Comparison of ENCODE assay signal across 17 cellular contexts in the genomic region with DNA sequence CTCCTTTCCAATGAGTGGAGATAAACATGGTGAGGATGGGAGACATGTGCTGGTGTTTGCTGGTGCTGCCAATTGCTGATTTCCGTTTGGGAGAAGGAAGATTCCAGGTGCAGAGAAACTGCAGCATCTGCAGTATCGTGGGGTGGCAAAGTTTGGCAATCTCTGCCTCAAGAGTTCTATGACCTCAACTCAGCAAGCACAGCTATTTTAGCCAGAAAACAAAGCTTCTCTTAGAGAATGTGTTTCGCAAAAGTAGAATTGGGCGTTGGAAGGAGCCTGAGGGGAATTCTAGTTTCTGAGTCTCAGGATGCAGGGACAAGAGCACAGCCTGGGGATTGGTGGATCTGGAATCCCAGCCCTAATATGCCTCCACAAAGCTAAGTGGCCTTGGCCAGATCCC. TPM values are rescaled to one million over a fixed set of nuclear protein-coding genes. Genes with fewer than 3 reads are reported as not detected.
"Had no signal": no experiment of that assay in that cellular context is flagged by ENCODE, and none has a peak within 500 bp of the region (broad histone marks: within the 10 kb centered on the region; RNA-seq: fewer than 3 reads in every experiment).

No MANE protein-coding gene starts in this region.

- DNase-seq: activated CD4-positive, alpha-beta T cell treated with anti-CD3 and anti-CD28 coated beads, Interleukin-2, amount 50 U/mL, for 4 hours; activated CD4-positive, CD25-positive, alpha-beta regulatory T cell treated with anti-CD3 and anti-CD28 coated beads, Interleukin-2, amount 50 U/mL, for 72 hours; activated naive CD4-positive, alpha-beta T cell treated with anti-CD3 and anti-CD28 coated beads for 36 hours; activated naive CD8-positive, alpha-beta T cell treated with anti-CD3 and anti-CD28 coated beads, Interleukin-2, amount 50 U/mL, for 24 hours; activated T-cell treated with anti-CD3 and anti-CD28 coated beads for 4 hours; glutamatergic neuron; kidney glomerular epithelial cell; occipital lobe; stimulated activated naive CD8-positive, alpha-beta T cell treated with anti-CD3 and anti-CD28 coated beads, Interleukin-15, Interleukin-2, amounts not matched to agents 100 U/mL and 50 U/mL, for 24 hours; T-cell; T-helper 9 cell; transverse colon had no signal

- H3K27me3 ChIP-seq: cardiac muscle cell, right atrium auricular region, transverse colon had no signal

- H3K27ac ChIP-seq: cardiac muscle cell, right atrium auricular region, transverse colon had no signal

- ATAC-seq: activated naive CD8-positive, alpha-beta T cell treated with anti-CD3 and anti-CD28 coated beads, Interleukin-2, amount 50 U/mL, for 24 hours; activated T-helper 17 cell treated with anti-CD3 and anti-CD28 coated beads, Interleukin-2, amount 50 U/mL, for 72 hours; stimulated activated naive CD8-positive, alpha-beta T cell treated with anti-CD3 and anti-CD28 coated beads, Interleukin-15, Interleukin-2, amounts not matched to agents 100 U/mL and 50 U/mL, for 24 hours; T-cell had no signal

- H3K36me3 ChIP-seq: cardiac muscle cell, right atrium auricular region, transverse colon had no signal

- H3K4me2 ChIP-seq: smooth muscle cell had no signal

- H3K9me3 ChIP-seq: right atrium auricular region, transverse colon had no signal

- H3K4me3 ChIP-seq: cardiac muscle cell, right atrium auricular region, smooth muscle cell, transverse colon had no signal

RNA-seq across cellular contexts. Expression of a gene that starts 18.2 kb away (rescaled TPM):
- total RNA-seq: mesenteric fat pad had no signal
